8 cellular contexts compared by ENCODE assay signal in the genomic region with DNA sequence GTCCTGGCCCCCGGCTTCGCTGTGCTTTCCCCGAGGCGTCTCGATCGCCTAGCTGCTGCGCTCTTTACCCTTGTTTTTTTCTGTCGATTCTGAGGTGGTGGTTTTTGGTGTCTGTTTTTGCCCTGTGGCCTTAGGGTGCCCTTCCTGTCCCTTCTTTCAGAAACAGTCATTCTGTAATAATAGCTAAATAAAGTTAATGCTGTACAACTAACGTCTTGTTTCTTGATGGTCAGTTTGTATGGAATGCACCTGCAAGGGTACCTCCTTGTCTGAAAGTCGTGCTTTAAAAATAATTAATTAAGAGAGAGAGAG. TPM values are rescaled to one million over a fixed set of nuclear protein-coding genes. Genes with fewer than 3 reads are reported as not detected.
DNase-seq lines count a peak whose midpoint lies in the region; ATAC-seq and TF ChIP-seq lines count a peak whose summit lies in the region.

No MANE protein-coding gene starts in this region.

- intact Hi-C loops in gastrocnemius medialis (cut with DNase I; ENCODE audit: low total_unique reads), result loop anchor here (5.0 to 10.0 kb wide), 2 partner anchors 527 to 684 kb away; a partner anchor contains a TSS

- H3K36me3 ChIP-seq in gastrocnemius medialis, result peaks cover 0 to 9% of the 10 kb centered on the region in 2 donors

- H3K27ac ChIP-seq in gastrocnemius medialis, result peak overlapping the region; percentile 85 to 87 (median 85)

- H3K27ac Mint-ChIP-seq in activated CD4-positive, alpha-beta T cell treated with anti-CD3 and anti-CD28 coated beads, Interleukin-2, amount 10 ng/mL, durations not matched to agents 7 days and 5 days, result peak overlapping the region; percentile 99

- TF ChIP-seq CTCF in NB4 (IDR thresholded peaks at IDR 0.05; ENCODE audit: low read depth, low read length) (no peak), epithelial cell of proximal tubule (conservative IDR thresholded peaks at IDR 0.05; ENCODE audit: low read depth, low read length) (no peak), gastrocnemius medialis (IDR thresholded peaks at IDR 0.05 in 4 of 5, conservative IDR thresholded peaks at IDR 0.05 in 1 of 5) (no peak)

- in situ Hi-C loops in gastrocnemius medialis (cut with MboI; ENCODE audit: low sequenced_read_pairs in 4 of 4), result loop anchor here in 2 of 4 donors (25.0 kb wide), 3 partner anchors 366 to 859 kb away; a partner anchor contains a TSS

- H3K4me3 ChIP-seq in NB4 (ENCODE audit: low read depth, low read length), result peak overlapping the region; percentile 94
- peak overlapping the region; percentile 93 for H3K4me3 ChIP-seq in epithelial cell of proximal tubule (ENCODE audit: low read depth, low read length)
- peak overlapping the region; percentile 84 to 93 (median 90) for H3K4me3 ChIP-seq in gastrocnemius medialis

- peaks cover 40% of the 10 kb centered on the region for H3K4me1 Mint-ChIP-seq in activated CD4-positive, alpha-beta T cell treated with anti-CD3 and anti-CD28 coated beads, Interleukin-2, amount 10 ng/mL, durations not matched to agents 7 days and 5 days

- peaks cover 18% of the 10 kb centered on the region for H3K36me3 Mint-ChIP-seq in activated CD4-positive, alpha-beta T cell treated with anti-CD3 and anti-CD28 coated beads, Interleukin-2, amount 10 ng/mL, durations not matched to agents 7 days and 5 days (ENCODE audit: low read depth)

- peaks cover 6% of the 10 kb centered on the region for H3K27me3 Mint-ChIP-seq in activated CD4-positive, alpha-beta T cell treated with anti-CD3 and anti-CD28 coated beads, Interleukin-2, amount 10 ng/mL, durations not matched to agents 7 days and 5 days

- DNase-seq in activated CD4-positive, alpha-beta T cell treated with anti-CD3 and anti-CD28 coated beads, Interleukin-2, amount 10 ng/mL, durations not matched to agents 7 days and 5 days, result no peak
- DNase-seq in activated CD4-positive, alpha-beta T cell treated with anti-CD3 and anti-CD28 coated beads, Interleukin-2, amount 50 U/mL, for 48 hours, result no peak
- DNase-seq in NB4 (ENCODE audit: low read depth) (no peak), epithelial cell of proximal tubule (ENCODE audit: low read depth) (no peak), gastrocnemius medialis (no peak), OCI-M2 (lab: John Stamatoyannopoulos, UW; ENCODE audit: unreplicated experiment) (no peak), Ammon's horn (ENCODE audit: low spot score) (no peak), NCI-H1694 (lab: John Stamatoyannopoulos, UW) (no peak)

- H3K27me3 ChIP-seq in gastrocnemius medialis, result peaks cover 0 to 2% (median 0%) of the 10 kb centered on the region in 3 donors

- POLR2A ChIA-PET in activated CD4-positive, alpha-beta T cell treated with anti-CD3 and anti-CD28 coated beads, Interleukin-2, amount 10 ng/mL, durations not matched to agents 7 days and 5 days (lab: Charles Lee), result no interaction called here

- no peaks in the 10 kb centered on the region for H3K9me3 Mint-ChIP-seq in activated CD4-positive, alpha-beta T cell treated with anti-CD3 and anti-CD28 coated beads, Interleukin-2, amount 10 ng/mL, durations not matched to agents 7 days and 5 days

- H3K4me3 Mint-ChIP-seq in activated CD4-positive, alpha-beta T cell treated with anti-CD3 and anti-CD28 coated beads, Interleukin-2, amount 10 ng/mL, durations not matched to agents 7 days and 5 days, result peak overlapping the region; percentile 98

- peaks cover 13% of the 10 kb centered on the region in 2 donors for H3K4me1 ChIP-seq in gastrocnemius medialis

- CTCF ChIA-PET in activated CD4-positive, alpha-beta T cell treated with anti-CD3 and anti-CD28 coated beads, Interleukin-2, amount 10 ng/mL, durations not matched to agents 7 days and 5 days (lab: Charles Lee), result interaction anchor here (0.6 to 1.7 kb wide), 4 partner anchors 9 to 1951 kb away, joined by 3 to 5 read pairs (median 4); no protein-coding TSS in a partner anchor

- no peaks in the 10 kb centered on the region for H3K9me3 ChIP-seq in gastrocnemius medialis

- TF ChIP-seq POLR2A in NB4 (IDR thresholded peaks at IDR 0.05; ENCODE audit: extremely low read depth, insufficient read length) (no peak), gastrocnemius medialis (IDR thresholded peaks at IDR 0.05) (no peak)

- ATAC-seq in gastrocnemius medialis, result no peak

RNA-seq across cellular contexts. Expression of a gene that starts 0.7 kb away (rescaled TPM):
- total RNA-seq in activated CD4-positive, alpha-beta T cell treated with anti-CD3 and anti-CD28 coated beads, Interleukin-2, amount 10 ng/mL, durations not matched to agents 7 days and 5 days, result 10 to 100 TPM; 74.1 to 92.1 TPM
- total RNA-seq in epithelial cell of proximal tubule, result 52.8 and 69.9 TPM in 2 replicates
- 10 to 100 TPM; 26.7 to 36.6 (median 31.1) TPM for total RNA-seq in gastrocnemius medialis

RNA-seq across cellular contexts. Expression of a gene that starts 12.3 kb away (rescaled TPM):
- total RNA-seq in activated CD4-positive, alpha-beta T cell treated with anti-CD3 and anti-CD28 coated beads, Interleukin-2, amount 10 ng/mL, durations not matched to agents 7 days and 5 days, result 10 to 100 TPM; 23.0 to 24.5 TPM
- total RNA-seq in epithelial cell of proximal tubule, result 8.9 and 18.7 TPM in 2 replicates
- 10 to 100 TPM in 3 of 4 donors, 1 to 10 TPM in 1; 8.9 to 16.0 (median 14.8) TPM for total RNA-seq in gastrocnemius medialis
